In genomic region chr3:106215047-106215446, GRCh38 we compare ENCODE assay signal across 17 cellular contexts.
DNase-seq lines count a peak whose midpoint lies in the region; ATAC-seq and TF ChIP-seq lines count a peak whose summit lies in the region.
"Had no signal": no experiment of that assay in that cellular context is flagged by ENCODE, and none has a peak within 500 bp of the region (broad histone marks: within the 10 kb centered on the region; RNA-seq: fewer than 3 reads in every experiment).

No MANE protein-coding gene starts in this region.

- no peaks in the 10 kb centered on the region for H3K27me3 Mint-ChIP-seq in activated CD4-positive, alpha-beta memory T cell treated with anti-CD3 and anti-CD28 coated beads for 36 hours
- H3K27me3 Mint-ChIP-seq: dendritic cell treated with granulocyte-macrophage colony-stimulating factor and Interleukin-4, amounts not matched to agents 40 ng/mL and 50 ng/mL, for 4 days; IgD-negative memory B cell had no signal

- H3K9me3 Mint-ChIP-seq in activated CD4-positive, alpha-beta memory T cell treated with anti-CD3 and anti-CD28 coated beads for 36 hours: peaks cover 16% of the 10 kb centered on the region

- DNase-seq in activated CD4-positive, CD25-positive, alpha-beta regulatory T cell (lab: John Stamatoyannopoulos, UW): no peak
- DNase-seq in activated CD4-positive, alpha-beta memory T cell treated with anti-CD3 and anti-CD28 coated beads for 36 hours: peak; percentile 64
- DNase-seq in choroid plexus epithelial cell (ENCODE audit: low read depth) (peak; percentile 61), NCI-H82 (lab: John Stamatoyannopoulos, UW) (no peak), T-helper 9 cell (no peak)
- peak in 2 of 3 donors; percentile 16 to 41 for DNase-seq in stimulated activated CD4-positive, alpha-beta T cell treated with anti-CD3 and anti-CD28 coated beads, TNF-alpha, amount 100 ng/mL, for 48 hours (ENCODE audit: low read depth in 3 of 3)
- DNase-seq: 8988T, NCI-H1436, NCI-H69, psoas muscle, SIG-M5, trophoblast cell, WERI-Rb-1 had no signal

- peaks cover 8% of the 10 kb centered on the region for H3K36me3 Mint-ChIP-seq in activated CD4-positive, alpha-beta memory T cell treated with anti-CD3 and anti-CD28 coated beads for 36 hours

- peaks cover 61% of the 10 kb centered on the region for H3K4me1 Mint-ChIP-seq in activated CD4-positive, alpha-beta memory T cell treated with anti-CD3 and anti-CD28 coated beads for 36 hours (ENCODE audit: low read depth)

- H3K4me3 Mint-ChIP-seq in activated CD4-positive, alpha-beta memory T cell treated with anti-CD3 and anti-CD28 coated beads for 36 hours: no peak overlapping the region
- H3K4me3 Mint-ChIP-seq: dendritic cell treated with granulocyte-macrophage colony-stimulating factor and Interleukin-4, amounts not matched to agents 40 ng/mL and 50 ng/mL, for 4 days had no signal

- ATAC-seq in activated CD4-positive, CD25-positive, alpha-beta regulatory T cell treated with anti-CD3 and anti-CD28 coated beads, Interleukin-2, amount 50 U/mL, for 24 hours: peak; percentile 84 to 87
- ATAC-seq in HG02759 (IDR thresholded peaks at IDR 0.05; ENCODE audit: unreplicated experiment): no peak
- ATAC-seq: psoas muscle had no signal

- intact Hi-C loops in activated CD4-positive, alpha-beta memory T cell treated with anti-CD3 and anti-CD28 coated beads for 36 hours (cut with micrococcal nuclease): loop anchor here (1.0 to 2.0 kb wide), 6 partner anchors 16 to 388 kb away; no protein-coding TSS in a partner anchor

- CTCF ChIA-PET in activated CD4-positive, alpha-beta memory T cell treated with anti-CD3 and anti-CD28 coated beads for 36 hours (lab: Charles Lee): interaction anchor here (0.6 to 1.3 kb wide), 4 partner anchors 33 to 575 kb away, joined by 3 to 6 read pairs (median 3); no protein-coding TSS in a partner anchor

- no peak for TF ChIP-seq CTCF in choroid plexus epithelial cell (conservative IDR thresholded peaks at IDR 0.05; ENCODE audit: low read depth, low read length)

- POLR2A ChIA-PET in activated CD4-positive, alpha-beta memory T cell treated with anti-CD3 and anti-CD28 coated beads for 36 hours (lab: Charles Lee): interaction anchor here (0.6 to 1.4 kb wide), 8 partner anchors 9 to 395 kb away, joined by 3 to 5 read pairs (median 3); partner anchors contain the start of gene CBLB

- no peak overlapping the region for H3K4me3 ChIP-seq in choroid plexus epithelial cell (ENCODE audit: low read depth, low read length)
- H3K4me3 ChIP-seq: psoas muscle had no signal

- peak overlapping the region; percentile 68 for H3K27ac Mint-ChIP-seq in activated CD4-positive, alpha-beta memory T cell treated with anti-CD3 and anti-CD28 coated beads for 36 hours
- H3K27ac Mint-ChIP-seq: dendritic cell treated with granulocyte-macrophage colony-stimulating factor and Interleukin-4, amounts not matched to agents 40 ng/mL and 50 ng/mL, for 4 days had no signal

Comparison
In these comparisons a context has a peak if more than half of its experiments do, and no peak if none do; other contexts are left out.
1. DNase-seq: peak in activated CD4-positive, alpha-beta memory T cell treated with anti-CD3 and anti-CD28 coated beads for 36 hours (single experiment), choroid plexus epithelial cell (single experiment) and stimulated activated CD4-positive, alpha-beta T cell treated with anti-CD3 and anti-CD28 coated beads, TNF-alpha, amount 100 ng/mL, for 48 hours (2 of 3); none in activated CD4-positive, CD25-positive, alpha-beta regulatory T cell (0 of 4), NCI-H82 (single experiment) and T-helper 9 cell (single experiment).